Comparison of ENCODE assay signal across 1 cellular context in genomic region chr1:59446257-59446901, GRCh38.
TF ChIP-seq lines count a peak whose summit lies in the region.

No MANE protein-coding gene starts in this region.

TF ChIP-seq in K562, 482 proteins besides CTCF, POLR2A, EP300 and RAD21 (continued from another document and continues in another):
- TF ChIP-seq ZMIZ1 (IDR thresholded peaks at IDR 0.05; ENCODE audit: low read depth in 2 of 2, low read length in 2 of 2) (no peak), ELK1 (CRISPR knock-in tag; IDR thresholded peaks at IDR 0.05) (no peak), ZBTB11 (CRISPR knock-in tag; IDR thresholded peaks at IDR 0.05) (no peak), KAT7 (CRISPR knock-in tag; IDR thresholded peaks at IDR 0.05; ENCODE audit: borderline replicate concordance) (no peak), BMI1 (IDR thresholded peaks at IDR 0.05; ENCODE audit: low read length) (no peak), ZNF12 (CRISPR knock-in tag; IDR thresholded peaks at IDR 0.05) (no peak), CCNT2 (IDR thresholded peaks at IDR 0.05; ENCODE audit: borderline replicate concordance, extremely low read depth, insufficient read length, low read depth, low read length) (no peak), DPF2 (IDR thresholded peaks at IDR 0.05) (no peak), CREM (IDR thresholded peaks at IDR 0.05; ENCODE audit: low read depth) (no peak), TSHZ1 (CRISPR knock-in tag; IDR thresholded peaks at IDR 0.05) (no peak), IRF9 (tag; IDR thresholded peaks at IDR 0.05) (0 out of 2 replicates have a peak, but pooled peaks have one; percentile 52), PCBP2 (IDR thresholded peaks at IDR 0.05; ENCODE audit: low read depth, low read length, poor library complexity, severe bottlenecking) (no peak), ZNF707 (CRISPR knock-in tag; conservative IDR thresholded peaks at IDR 0.05) (no peak), PHTF2 (CRISPR knock-in tag; IDR thresholded peaks at IDR 0.05) (no peak), CBX2 (IDR thresholded peaks at IDR 0.05; ENCODE audit: insufficient read depth, low read length, poor library complexity, severe bottlenecking) (no peak), TGIF2 (CRISPR knock-in tag; IDR thresholded peaks at IDR 0.05) (no peak), TRIM25 (IDR thresholded peaks at IDR 0.05; ENCODE audit: borderline replicate concordance) (no peak), POLR2B (IDR thresholded peaks at IDR 0.05; ENCODE audit: low read depth, partially characterized antibody) (no peak), RBBP5 (IDR thresholded peaks at IDR 0.05; ENCODE audit: borderline replicate concordance, insufficient read depth, low read length, poor library complexity, severe bottlenecking) (no peak), HMGXB4 (CRISPR knock-in tag; IDR thresholded peaks at IDR 0.05) (no peak), SAFB2 (IDR thresholded peaks at IDR 0.05; ENCODE audit: borderline replicate concordance, low read depth, low read length, severe bottlenecking) (no peak), ETV6 (IDR thresholded peaks at IDR 0.05; ENCODE audit: borderline replicate concordance in 1 of 2, low read depth in 2 of 2, low read length in 1 of 2) (no peak), ETV6 (CRISPR knock-in tag; IDR thresholded peaks at IDR 0.05; ENCODE audit: borderline replicate concordance) (no peak), ARNT (IDR thresholded peaks at IDR 0.05) (no peak), ASH1L (IDR thresholded peaks at IDR 0.05; ENCODE audit: borderline replicate concordance, low read depth, partially characterized antibody) (no peak), RB1 (IDR thresholded peaks at IDR 0.05; ENCODE audit: low read depth) (no peak), SREBF1 (IDR thresholded peaks at IDR 0.05; ENCODE audit: borderline replicate concordance, low read depth, low read length) (no peak), RNF2 (IDR thresholded peaks at IDR 0.05) (peak; percentile 52; the same call in 1 of the 2 replicates), SMC3 (conservative IDR thresholded peaks at IDR 0.05; ENCODE audit: insufficient read depth, low read depth, low read length) (no peak), RBM34 (IDR thresholded peaks at IDR 0.05; ENCODE audit: borderline replicate concordance, insufficient read depth, low read length) (no peak), SFPQ (IDR thresholded peaks at IDR 0.05; ENCODE audit: low read depth, low read length) (no peak), E2F1 (CRISPR knock-in tag; IDR thresholded peaks at IDR 0.05) (no peak), CBX3 (IDR thresholded peaks at IDR 0.05; ENCODE audit: borderline replicate concordance in 1 of 2, low read length in 2 of 2) (no peak), MEIS2 (IDR thresholded peaks at IDR 0.05; ENCODE audit: partially characterized antibody) (peak; percentile 99), HMGN3 (IDR thresholded peaks at IDR 0.05; ENCODE audit: borderline replicate concordance, extremely low read depth, insufficient read length, low read depth, low read length) (no peak), MBD1 (CRISPR knock-in tag; IDR thresholded peaks at IDR 0.05) (no peak), ZKSCAN1 (IDR thresholded peaks at IDR 0.05; ENCODE audit: low read depth, low read length) (no peak)
